ENCODE assay signal across 31 cellular contexts in genomic region chr14:32774214-32774613, GRCh38.
"Had no signal": no experiment of that assay in that cellular context is flagged by ENCODE, and none has a peak within 500 bp of the region (broad histone marks: within the 10 kb centered on the region; RNA-seq: fewer than 3 reads in every experiment).

No MANE protein-coding gene starts in this region.

- DNase-seq: activated B cell treated with CpG ODN at 0.5 μM for 24 hours; activated CD4-positive, alpha-beta memory T cell treated with anti-CD3 and anti-CD28 coated beads for 36 hours; activated CD4-positive, alpha-beta T cell treated with anti-CD3 and anti-CD28 coated beads for 4 hours; activated CD4-positive, alpha-beta T cell treated with anti-CD3 and anti-CD28 coated beads, Interleukin-2, amount 10 ng/mL, durations not matched to agents 24 days and 14 days; activated CD4-positive, alpha-beta T cell treated with anti-CD3 and anti-CD28 coated beads, Interleukin-2, amount 50 U/mL, for 1 hour; activated CD4-positive, alpha-beta T cell treated with anti-CD3 and anti-CD28 coated beads, Interleukin-2, amount 50 U/mL, for 4 hours; activated CD4-positive, CD25-positive, alpha-beta regulatory T cell treated with anti-CD3 and anti-CD28 coated beads, Interleukin-2, amount 50 U/mL, for 72 hours; activated CD8-positive, alpha-beta memory T cell treated with anti-CD3 and anti-CD28 coated beads, Interleukin-2, amount 50 U/mL, for 4 hours; activated CD8-positive, alpha-beta T cell treated with anti-CD3 and anti-CD28 coated beads for 36 hours; activated effector memory CD4-positive, alpha-beta T cell treated with anti-CD3 and anti-CD28 coated beads, Interleukin-2, amount 50 U/mL, for 16 hours; activated gamma-delta T cell treated with Interleukin-2 at 50 U/mL for 16 hours; activated naive CD4-positive, alpha-beta T cell; activated naive CD4-positive, alpha-beta T cell treated with anti-CD3 and anti-CD28 coated beads for 36 hours; activated naive CD4-positive, alpha-beta T cell treated with anti-CD3 and anti-CD28 coated beads, Interleukin-2, amount 50 U/mL, for 16 hours; activated naive CD8-positive, alpha-beta T cell treated with anti-CD3 and anti-CD28 coated beads for 36 hours; activated T-cell treated with anti-CD3 and anti-CD28 coated beads for 4 hours; activated T-cell treated with anti-CD3 and anti-CD28 coated beads, Interleukin-2, amount 50 U/mL, for 1 hour; activated T-cell treated with anti-CD3 and anti-CD28 coated beads, Interleukin-2, amount 50 U/mL, for 4 hours; activated T-cell treated with anti-CD3 and anti-CD28 coated beads, Interleukin-2, amount 50 U/mL, for 72 hours; adrenal gland; amygdala; anterior cingulate cortex; caudate nucleus; cerebellar nuclear complex; T-helper 2 cell; T-helper 9 cell had no signal

- H3K36me3 ChIP-seq: adrenal gland had no signal

- H3K9me3 ChIP-seq: adrenal gland, ascending aorta had no signal

- ATAC-seq: activated CD8-positive, alpha-beta T cell treated with anti-CD3 and anti-CD28 coated beads for 36 hours; activated naive CD4-positive, alpha-beta T cell treated with anti-CD3 and anti-CD28 coated beads, Interleukin-2, amount 50 U/mL, for 72 hours; activated T-cell treated with anti-CD3 and anti-CD28 coated beads, Interleukin-2, amount 50 U/mL, for 4 hours; activated T-cell treated with anti-CD3 and anti-CD28 coated beads, Interleukin-2, amount 50 U/mL, for 72 hours; activated T-helper 17 cell treated with anti-CD3 and anti-CD28 coated beads, Interleukin-2, amount 50 U/mL, for 72 hours had no signal

- H3K27me3 ChIP-seq: adrenal gland, ascending aorta, cardiac muscle cell had no signal

- H3K4me3 ChIP-seq: adrenal gland, ascending aorta, cardiac muscle cell had no signal

- H3K4me1 ChIP-seq: adrenal gland, ascending aorta had no signal

- H3K27ac ChIP-seq: adrenal gland, ascending aorta, cardiac muscle cell, VCaP had no signal
